16 cellular contexts compared by ENCODE assay signal in the genomic region with DNA sequence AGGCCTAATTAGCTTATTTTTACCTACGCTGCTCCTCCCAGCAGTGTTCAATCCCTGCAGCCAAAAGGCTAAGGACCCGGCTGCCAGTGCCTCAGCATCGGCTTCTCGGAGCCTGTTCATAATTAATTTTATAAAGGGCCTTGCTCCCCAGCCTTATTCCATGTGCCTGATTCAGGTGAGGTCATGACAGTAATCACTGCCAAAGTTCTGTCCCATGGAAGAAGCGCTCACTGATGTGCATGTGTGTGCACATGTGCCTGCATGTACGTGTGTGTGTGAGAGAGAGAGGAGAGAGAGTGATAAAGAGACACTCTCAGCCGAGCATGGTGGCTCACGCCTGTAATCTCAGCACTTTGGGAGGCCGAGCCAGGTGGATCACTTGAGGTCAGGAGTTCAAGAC.
"Had no signal": no experiment of that assay in that cellular context is flagged by ENCODE, and none has a peak within 500 bp of the region (broad histone marks: within the 10 kb centered on the region; RNA-seq: fewer than 3 reads in every experiment).

No MANE protein-coding gene starts in this region.

- H3K27me3 ChIP-seq: tibial nerve had no signal

- H3K4me3 Mint-ChIP-seq: activated B cell treated with CpG ODN at 0.5 μM for 24 hours; activated naive CD8-positive, alpha-beta T cell treated with anti-CD3 and anti-CD28 coated beads, Interleukin-2, amount 10 ng/mL, durations not matched to agents 7 days and 5 days; naive B cell; stimulated activated effector memory CD8-positive, alpha-beta T cell treated with anti-CD3 and anti-CD28 coated beads, Interleukin-12 subunit alpha, Interleukin-12 subunit beta, amount 100 ng/mL, for 72 hours had no signal

- H3K27me3 Mint-ChIP-seq: activated naive CD8-positive, alpha-beta T cell treated with anti-CD3 and anti-CD28 coated beads, Interleukin-2, amount 10 ng/mL, durations not matched to agents 7 days and 5 days had no signal

- H3K27ac Mint-ChIP-seq: activated B cell treated with CpG ODN at 0.5 μM for 24 hours; activated naive CD8-positive, alpha-beta T cell treated with anti-CD3 and anti-CD28 coated beads, Interleukin-2, amount 10 ng/mL, durations not matched to agents 7 days and 5 days; stimulated activated effector memory CD8-positive, alpha-beta T cell treated with anti-CD3 and anti-CD28 coated beads, Interleukin-12 subunit alpha, Interleukin-12 subunit beta, amount 100 ng/mL, for 72 hours had no signal

- DNase-seq: activated B cell treated with CpG ODN at 0.5 μM for 24 hours; activated CD4-positive, alpha-beta T cell treated with anti-CD3 and anti-CD28 coated beads, Interleukin-2, amount 50 U/mL, for 1 hour; activated CD8-positive, alpha-beta memory T cell treated with anti-CD3 and anti-CD28 coated beads for 24 hours; activated naive CD4-positive, alpha-beta T cell; activated naive CD8-positive, alpha-beta T cell treated with anti-CD3 and anti-CD28 coated beads, Interleukin-2, amount 10 ng/mL, durations not matched to agents 7 days and 5 days; anterior cingulate cortex; dermis blood vessel endothelial cell; naive B cell; stimulated activated CD4-positive, alpha-beta T cell treated with anti-CD3 and anti-CD28 coated beads, Interleukin-12 subunit alpha, Interleukin-12 subunit beta, amount 100 ng/mL, for 4 hours; stimulated activated CD4-positive, alpha-beta T cell treated with anti-CD3 and anti-CD28 coated beads, Interleukin-2, amount 100 ng/mL, for 24 hours; SW 1271 had no signal

- H3K4me3 ChIP-seq: lung, tibial nerve had no signal

- H3K4me1 Mint-ChIP-seq: activated naive CD8-positive, alpha-beta T cell treated with anti-CD3 and anti-CD28 coated beads, Interleukin-2, amount 10 ng/mL, durations not matched to agents 7 days and 5 days had no signal

- ATAC-seq: stimulated activated effector memory CD8-positive, alpha-beta T cell treated with anti-CD3 and anti-CD28 coated beads, Interleukin-12 subunit alpha, Interleukin-12 subunit beta, amount 100 ng/mL, for 72 hours had no signal

- H3K36me3 ChIP-seq: tibial nerve had no signal

- H3K36me3 Mint-ChIP-seq: activated naive CD8-positive, alpha-beta T cell treated with anti-CD3 and anti-CD28 coated beads, Interleukin-2, amount 10 ng/mL, durations not matched to agents 7 days and 5 days had no signal

- H3K4me1 ChIP-seq: parathyroid adenoma had no signal

- H3K27ac ChIP-seq: epithelial cell of prostate, parathyroid adenoma, tibial nerve had no signal

- H3K9ac ChIP-seq: parathyroid adenoma had no signal
